13 cellular contexts compared by ENCODE assay signal in the genomic region with DNA sequence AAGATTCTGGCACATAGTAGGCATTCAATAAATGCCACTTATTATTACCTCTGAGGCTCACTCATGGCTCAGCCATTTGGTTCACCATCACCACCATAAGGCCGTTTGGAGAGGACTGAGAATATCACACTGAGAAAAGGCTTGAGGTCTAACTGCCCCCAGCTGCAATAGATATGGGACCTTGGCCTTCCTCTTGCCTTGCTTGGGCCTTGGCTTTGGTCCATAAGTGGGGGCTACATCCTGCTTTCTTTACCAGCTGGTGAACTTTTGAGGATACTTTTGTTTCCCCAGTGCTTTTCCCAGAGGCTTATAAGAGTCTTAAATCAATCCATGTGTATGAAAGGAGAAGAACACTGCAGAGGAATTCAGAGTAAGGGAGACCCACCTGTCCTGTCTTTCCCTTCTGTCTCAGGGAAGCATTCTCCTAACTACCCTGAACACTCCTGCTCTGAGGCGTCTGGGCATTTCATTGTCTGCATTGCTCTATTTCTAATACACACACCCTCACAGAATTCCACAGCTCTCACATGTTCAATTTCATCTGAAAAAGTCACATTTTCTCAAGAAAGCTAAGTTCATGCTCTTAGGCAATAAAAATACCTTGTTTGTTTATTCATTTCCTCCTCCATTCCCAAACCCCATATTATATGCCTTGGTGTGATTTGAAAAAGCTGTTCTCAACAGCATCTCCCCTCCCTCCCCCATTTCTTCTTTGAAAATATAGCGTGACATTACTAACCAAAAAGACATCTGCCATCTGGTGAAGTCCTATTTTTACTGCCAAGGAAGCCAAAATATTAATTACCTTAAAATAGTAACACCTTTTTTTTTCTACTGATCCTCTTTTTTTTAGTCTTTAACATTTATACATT. TPM values are rescaled to one million over a fixed set of nuclear protein-coding genes. Genes with fewer than 3 reads are reported as not detected.
DNase-seq lines count a peak whose midpoint lies in the region; ATAC-seq and TF ChIP-seq lines count a peak whose summit lies in the region.
"Had no signal": no experiment of that assay in that cellular context is flagged by ENCODE, and none has a peak within 500 bp of the region (broad histone marks: within the 10 kb centered on the region; RNA-seq: fewer than 3 reads in every experiment).

No MANE protein-coding gene starts in this region.

- no peak for ATAC-seq in activated T-cell treated with anti-CD3 and anti-CD28 coated beads, Interleukin-2, amount 50 U/mL, for 72 hours (replicated peaks in 1 of 2)
- ATAC-seq: naive thymus-derived CD4-positive, alpha-beta T cell; right lobe of liver had no signal

- H3K9me3 Mint-ChIP-seq in nephron progenitor cell: no peaks in the 10 kb centered on the region
- H3K9me3 Mint-ChIP-seq in activated T-cell treated with anti-CD3 and anti-CD28 coated beads, Interleukin-2, amount 50 U/mL, for 72 hours: no peaks in the 10 kb centered on the region

- H3K4me3 ChIP-seq in GM12864 (ENCODE audit: low read depth, low read length): no peak overlapping the region
- H3K4me3 ChIP-seq: right lobe of liver had no signal

- DNase-seq in GM12864 (ENCODE audit: low read depth) (peak; percentile 75), HCEC 1CT (peak; percentile 87), RPMI8226 (peak; percentile 86), nephron progenitor cell (no peak), medulla oblongata (ENCODE audit: extremely low spot score) (no peak), NCI-H2196 (lab: John Stamatoyannopoulos, UW; ENCODE audit: unreplicated experiment) (no peak)
- DNase-seq in activated T-cell treated with anti-CD3 and anti-CD28 coated beads, Interleukin-2, amount 50 U/mL, for 72 hours: no peak
- DNase-seq: activated CD8-positive, alpha-beta memory T cell treated with anti-CD3 and anti-CD28 coated beads for 24 hours; naive thymus-derived CD4-positive, alpha-beta T cell; NCI-H146; NK-92 treated with Interleukin-12 subunit alpha and Interleukin-12 subunit beta, amount 100 ng/mL, for 24 hours; right lobe of liver had no signal

- peak overlapping the region; percentile 49 for H3K27ac Mint-ChIP-seq in nephron progenitor cell
- no peak overlapping the region for H3K27ac Mint-ChIP-seq in activated T-cell treated with anti-CD3 and anti-CD28 coated beads, Interleukin-2, amount 50 U/mL, for 72 hours
- H3K27ac Mint-ChIP-seq: activated naive CD4-positive, alpha-beta T cell treated with anti-CD3 and anti-CD28 coated beads, Interleukin-2, amount 50 U/mL, for 24 hours; naive thymus-derived CD4-positive, alpha-beta T cell had no signal

- TF ChIP-seq CTCF in GM12864 (IDR thresholded peaks at IDR 0.05; ENCODE audit: low read depth, low read length, missing control alignments) (no peak), nephron progenitor cell (IDR thresholded peaks at IDR 0.05) (no peak)

- no peaks in the 10 kb centered on the region for H3K36me3 Mint-ChIP-seq in nephron progenitor cell (ENCODE audit: low read depth)
- H3K36me3 Mint-ChIP-seq in activated T-cell treated with anti-CD3 and anti-CD28 coated beads, Interleukin-2, amount 50 U/mL, for 72 hours (ENCODE audit: insufficient read depth in 2 of 2): no peaks in the 10 kb centered on the region
- H3K36me3 Mint-ChIP-seq: activated naive CD4-positive, alpha-beta T cell treated with anti-CD3 and anti-CD28 coated beads, Interleukin-2, amount 50 U/mL, for 24 hours; naive thymus-derived CD4-positive, alpha-beta T cell had no signal

- H3K27me3 Mint-ChIP-seq in nephron progenitor cell (ENCODE audit: low read depth, poor library complexity): peaks cover 3% of the 10 kb centered on the region
- peaks cover 2% of the 10 kb centered on the region for H3K27me3 Mint-ChIP-seq in activated T-cell treated with anti-CD3 and anti-CD28 coated beads, Interleukin-2, amount 50 U/mL, for 72 hours (ENCODE audit: low read depth)

- H3K4me1 Mint-ChIP-seq in nephron progenitor cell: peaks cover 20% of the 10 kb centered on the region
- no peaks in the 10 kb centered on the region for H3K4me1 Mint-ChIP-seq in activated T-cell treated with anti-CD3 and anti-CD28 coated beads, Interleukin-2, amount 50 U/mL, for 72 hours (ENCODE audit: low read depth)
- H3K4me1 Mint-ChIP-seq: activated naive CD4-positive, alpha-beta T cell treated with anti-CD3 and anti-CD28 coated beads, Interleukin-2, amount 50 U/mL, for 24 hours; naive thymus-derived CD4-positive, alpha-beta T cell had no signal

- H3K4me3 Mint-ChIP-seq in nephron progenitor cell: no peak overlapping the region
- H3K4me3 Mint-ChIP-seq in activated T-cell treated with anti-CD3 and anti-CD28 coated beads, Interleukin-2, amount 50 U/mL, for 72 hours: no peak overlapping the region
- H3K4me3 Mint-ChIP-seq: activated naive CD4-positive, alpha-beta T cell treated with anti-CD3 and anti-CD28 coated beads, Interleukin-2, amount 50 U/mL, for 24 hours; naive thymus-derived CD4-positive, alpha-beta T cell had no signal

RNA-seq across cellular contexts. Expression of gene KCNMB2, which starts 22.5 kb away (rescaled TPM):
- not detected for total RNA-seq in activated T-cell treated with anti-CD3 and anti-CD28 coated beads, Interleukin-2, amount 50 U/mL, for 72 hours
- total RNA-seq: naive thymus-derived CD4-positive, alpha-beta T cell; right lobe of liver had no signal

Comparison
In these comparisons a context has a peak if more than half of its experiments do, and no peak if none do; other contexts are left out.
1. DNase-seq: peak in GM12864 (single experiment), HCEC 1CT (single experiment) and RPMI8226 (single experiment); none in nephron progenitor cell (single experiment), medulla oblongata (single experiment), activated T-cell treated with anti-CD3 and anti-CD28 coated beads, Interleukin-2, amount 50 U/mL, for 72 hours (0 of 2) and NCI-H2196 (single experiment).